22 cellular contexts compared by ENCODE assay signal in the genomic region with DNA sequence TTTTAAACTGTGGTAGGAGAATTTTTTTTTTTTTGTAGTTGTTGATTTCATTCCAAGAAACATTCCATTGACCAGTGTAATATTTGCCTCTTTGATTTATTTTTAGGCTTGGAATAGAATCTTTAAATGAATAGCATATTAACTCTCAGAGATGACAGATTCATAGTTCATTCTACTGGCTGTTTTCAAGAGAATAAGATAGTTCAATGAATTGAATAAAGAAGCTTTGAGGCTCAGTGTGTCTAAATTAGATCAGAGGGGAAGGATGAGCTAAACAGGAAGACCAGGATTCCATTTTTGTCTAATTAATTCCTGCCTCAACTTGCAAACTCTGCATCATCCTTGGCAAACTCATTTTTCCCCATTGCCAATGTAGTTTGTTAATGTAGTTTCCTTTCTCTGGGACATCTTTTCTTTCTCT.
DNase-seq lines count a peak whose midpoint lies in the region; ATAC-seq, FAIRE-seq and TF ChIP-seq lines count a peak whose summit lies in the region.
"Had no signal": no experiment of that assay in that cellular context is flagged by ENCODE, and none has a peak within 500 bp of the region (broad histone marks: within the 10 kb centered on the region; RNA-seq: fewer than 3 reads in every experiment).

No MANE protein-coding gene starts in this region.

- no peak for DNase-seq in AG04450 (ENCODE audit: low read depth, low spot score)
- DNase-seq in NCI-H446 (lab: John Stamatoyannopoulos, UW), result peak; percentile 41 to 72
- DNase-seq in dedifferentiated amniotic fluid mesenchymal stem cell (ENCODE audit: extremely low spot score), result peak; percentile 27
- DNase-seq in myocyte (ENCODE audit: low read depth), result peak; percentile 11
- no peak for DNase-seq in BE2C
- no peak for DNase-seq in Right ventricle myocardium superior
- DNase-seq in kidney, result no peak
- DNase-seq in NCI-H2081 (lab: John Stamatoyannopoulos, UW), result no peak
- DNase-seq: activated CD8-positive, alpha-beta memory T cell treated with anti-CD3 and anti-CD28 coated beads, Interleukin-2, amount 50 U/mL, for 4 hours; activated gamma-delta T cell; Caco-2; cortex of kidney; heart left ventricle; MM.1S; NCI-H2029; NCI-H526 treated with DMSO at 0.1 percent for 48 hours; stimulated activated naive CD8-positive, alpha-beta T cell treated with anti-CD3 and anti-CD28 coated beads, Interleukin-15, Interleukin-2, amounts not matched to agents 100 U/mL and 50 U/mL, for 24 hours; upper lobe of right lung had no signal

- CTCF ChIA-PET in AG04450 (lab: Charles Lee), result no interaction called here

- no peak for ATAC-seq in Right ventricle myocardium superior (ENCODE audit: poor library complexity)
- ATAC-seq: heart left ventricle; stimulated activated naive CD8-positive, alpha-beta T cell treated with anti-CD3 and anti-CD28 coated beads, Interleukin-15, Interleukin-2, amounts not matched to agents 100 U/mL and 50 U/mL, for 24 hours; upper lobe of right lung had no signal

- POLR2A ChIA-PET in AG04450 (lab: Yijun Ruan, JAX), result no interaction called here

- H3K36me3 ChIP-seq in BE2C, result no peaks in the 10 kb centered on the region
- no peaks in the 10 kb centered on the region for H3K36me3 ChIP-seq in kidney (ENCODE audit: control insufficient read depth in 1 of 2, insufficient read depth in 2 of 2, low read length in 2 of 2)
- H3K36me3 ChIP-seq: heart left ventricle, upper lobe of right lung had no signal

- intact Hi-C loops in Right ventricle myocardium superior (cut with DNase I) (no loop called here), kidney (cut with DNase I) (no loop called here)

- no peak overlapping the region for H3K9ac ChIP-seq in kidney (ENCODE audit: low read length in 2 of 2)

- no peak for FAIRE-seq in kidney (lab: Jason Lieb, UNC)
- FAIRE-seq: endothelial cell of umbilical vein, G401.6, H1 had no signal

- no peaks in the 10 kb centered on the region for H3K27me3 ChIP-seq in AG04450 (ENCODE audit: control insufficient read depth, insufficient read depth, low read length)
- no peaks in the 10 kb centered on the region for H3K27me3 ChIP-seq in BE2C
- H3K27me3 ChIP-seq: heart left ventricle, upper lobe of right lung had no signal

- TF ChIP-seq CTCF in AG04450 (IDR thresholded peaks at IDR 0.05; ENCODE audit: low read depth, low read length) (no peak), BE2C (IDR thresholded peaks at IDR 0.05; ENCODE audit: low read depth, low read length) (no peak), kidney (IDR thresholded peaks at IDR 0.05; ENCODE audit: borderline replicate concordance, extremely low read depth, insufficient read depth) (no peak)

- peak overlapping the region; percentile 62 for H3K27ac ChIP-seq in AG04450 (ENCODE audit: low read depth, low read length)
- no peak overlapping the region for H3K27ac ChIP-seq in kidney (ENCODE audit: low read depth in 2 of 2, low read length in 2 of 2)
- H3K27ac ChIP-seq: heart left ventricle, SK-N-MC, upper lobe of right lung had no signal

- H3K4me1 ChIP-seq in BE2C (peaks cover 16% of the 10 kb centered on the region), kidney (ENCODE audit: control insufficient read depth in 1 of 2, insufficient read depth in 1 of 2, low read depth in 1 of 2, low read length in 2 of 2) (no peaks in the 10 kb centered on the region)
- H3K4me1 ChIP-seq: upper lobe of right lung had no signal

- no peaks in the 10 kb centered on the region for H3K9me3 ChIP-seq in AG04450 (ENCODE audit: control insufficient read depth, insufficient read depth, low read length)
- H3K9me3 ChIP-seq in BE2C, result no peaks in the 10 kb centered on the region
- H3K9me3 ChIP-seq in kidney (ENCODE audit: control insufficient read depth in 1 of 2, low read length in 2 of 2), result no peaks in the 10 kb centered on the region
- H3K9me3 ChIP-seq: heart left ventricle, upper lobe of right lung had no signal

- H3K4me3 ChIP-seq in AG04450 (ENCODE audit: low read depth, low read length) (no peak overlapping the region), BE2C (ENCODE audit: low read depth, low read length) (no peak overlapping the region), kidney (ENCODE audit: low read length in 2 of 2) (no peak overlapping the region)
- H3K4me3 ChIP-seq: heart left ventricle, SK-N-MC, upper lobe of right lung had no signal

Comparison
In these comparisons a context has a peak if more than half of its experiments do, and no peak if none do; other contexts are left out.
1. DNase-seq: peak in NCI-H446 (2 of 2), dedifferentiated amniotic fluid mesenchymal stem cell (single experiment) and myocyte (single experiment); none in AG04450 (single experiment), BE2C (single experiment), Right ventricle myocardium superior (single experiment), kidney (single experiment) and NCI-H2081 (0 of 2).